ENCODE assay signal across 26 cellular contexts in genomic region chr6:6682225-6682624, GRCh38.
DNase-seq lines count a peak whose midpoint lies in the region; ATAC-seq, FAIRE-seq and TF ChIP-seq lines count a peak whose summit lies in the region.
"Had no signal": no experiment of that assay in that cellular context is flagged by ENCODE, and none has a peak within 500 bp of the region (broad histone marks: within the 10 kb centered on the region; RNA-seq: fewer than 3 reads in every experiment).

No MANE protein-coding gene starts in this region.

- WGBS in small intestine, 3 donors: 44 to 52% (median 49%) methylated on average over 3 of the region's 3 CpGs
- WGBS in smooth muscle cell (ENCODE audit: low lambda C conversion rate): 88% methylated on average over 3 of the region's 3 CpGs

- intact Hi-C loops in tibial artery (cut with DNase I; ENCODE audit: low total_unique reads): no loop called here

- peaks cover 5 to 49% of the 10 kb centered on the region in 2 donors for H3K27me3 Mint-ChIP-seq in effector memory CD8-positive, alpha-beta T cell
- H3K27me3 Mint-ChIP-seq: stimulated activated naive CD8-positive, alpha-beta T cell treated with anti-CD3 and anti-CD28 coated beads, Interleukin-15, Interleukin-2, amounts not matched to agents 100 ng/mL and 50 ng/mL, for 24 hours had no signal

- H3K36me3 Mint-ChIP-seq in effector memory CD8-positive, alpha-beta T cell (ENCODE audit: insufficient read depth): no peaks in the 10 kb centered on the region
- H3K36me3 Mint-ChIP-seq: naive thymus-derived CD8-positive, alpha-beta T cell had no signal

- no peak overlapping the region for H3K4me3 ChIP-seq in BLaER1 treated with 17β-estradiol and CSF1 and Interleukin-3, amounts not matched to agents 10 nM and 100 nM
- H3K4me3 ChIP-seq in adipocyte (ENCODE audit: low read length) (no peak overlapping the region), small intestine (ENCODE audit: low read depth in 1 of 2, low read length in 2 of 2) (no peak overlapping the region), smooth muscle cell (no peak overlapping the region), tibial artery (no peak overlapping the region)
- H3K4me3 ChIP-seq: cardiac muscle cell, K562 had no signal

- no peaks in the 10 kb centered on the region for H3K9me3 Mint-ChIP-seq in effector memory CD8-positive, alpha-beta T cell
- H3K9me3 Mint-ChIP-seq: naive thymus-derived CD8-positive, alpha-beta T cell; stimulated activated naive CD8-positive, alpha-beta T cell treated with anti-CD3 and anti-CD28 coated beads, Interleukin-15, Interleukin-2, amounts not matched to agents 100 ng/mL and 50 ng/mL, for 24 hours had no signal

- 0 out of 22 replicates have a peak overlapping the region, but pooled peaks of 1 of the 11 experiments have one; percentile 7 for H3K9ac ChIP-seq in BLaER1 treated with 17β-estradiol and CSF1 and Interleukin-3, amounts not matched to agents 10 nM and 100 nM
- peak overlapping the region; percentile 18 for H3K9ac ChIP-seq in adipocyte (ENCODE audit: low read length)
- no peak overlapping the region for H3K9ac ChIP-seq in smooth muscle cell (ENCODE audit: low read depth)
- H3K9ac ChIP-seq: SK-N-SH had no signal

- no peaks in the 10 kb centered on the region for H3K27me3 ChIP-seq in BLaER1 treated with 17β-estradiol and CSF1 and Interleukin-3, amounts not matched to agents 10 nM and 100 nM
- H3K27me3 ChIP-seq in adipocyte (replicated peaks; ENCODE audit: control insufficient read depth, insufficient read depth, low read length): no peaks in the 10 kb centered on the region
- H3K27me3 ChIP-seq in small intestine (ENCODE audit: control insufficient read depth in 2 of 2, insufficient read depth in 2 of 2, low read length in 2 of 2): peaks cover 0 to 2% of the 10 kb centered on the region in 2 donors
- no peaks in the 10 kb centered on the region for H3K27me3 ChIP-seq in smooth muscle cell (ENCODE audit: low read depth)
- H3K27me3 ChIP-seq in tibial artery: peaks cover 0 to 12% of the 10 kb centered on the region in 2 donors
- H3K27me3 ChIP-seq: cardiac muscle cell had no signal

- TF ChIP-seq CTCF in smooth muscle cell (IDR thresholded peaks at IDR 0.05; ENCODE audit: borderline replicate concordance, insufficient read depth, poor library complexity, severe bottlenecking) (no peak), tibial artery (IDR thresholded peaks at IDR 0.05) (no peak)

- no peaks in the 10 kb centered on the region for H4K20me1 ChIP-seq in BLaER1 treated with 17β-estradiol and CSF1 and Interleukin-3, amounts not matched to agents 10 nM and 100 nM
- no peaks in the 10 kb centered on the region for H4K20me1 ChIP-seq in smooth muscle cell (ENCODE audit: low read depth)

- H3F3A ChIP-seq in smooth muscle cell (ENCODE audit: low read depth): no peaks in the 10 kb centered on the region

- peak overlapping the region in 6 of 11 experiments; percentile 9 to 82 (median 64); a peak in 10 of 22 replicates for H3K4me2 ChIP-seq in BLaER1 treated with 17β-estradiol and CSF1 and Interleukin-3, amounts not matched to agents 10 nM and 100 nM
- H3K4me2 ChIP-seq in smooth muscle cell: no peak overlapping the region
- H3K4me2 ChIP-seq: SK-N-SH had no signal

- H3K27ac ChIP-seq in BLaER1 treated with 17β-estradiol and CSF1 and Interleukin-3, amounts not matched to agents 10 nM and 100 nM: peak overlapping the region in 3 of 11 experiments; percentile 18 to 43 (median 29); a peak in 3 of 22 replicates
- peak overlapping the region; percentile 54 to 69 for H3K27ac ChIP-seq in small intestine (ENCODE audit: low read depth in 1 of 2, low read length in 1 of 2)
- no peak overlapping the region for H3K27ac ChIP-seq in smooth muscle cell (ENCODE audit: low read depth)
- H3K27ac ChIP-seq in tibial artery: no peak overlapping the region
- H3K27ac ChIP-seq: cardiac muscle cell had no signal

- FAIRE-seq in small intestine (lab: Jason Lieb, UNC): no peak
- FAIRE-seq: endothelial cell of umbilical vein, K562, RCC 7860 had no signal

- H3K4me1 ChIP-seq in BLaER1 treated with 17β-estradiol and CSF1 and Interleukin-3, amounts not matched to agents 10 nM and 100 nM: peaks cover 41 to 92% (median 60%) of the 10 kb centered on the region in 10 experiments
- H3K4me1 ChIP-seq in adipocyte (ENCODE audit: control insufficient read depth, insufficient read depth, low read length) (peaks cover 21% of the 10 kb centered on the region), small intestine (ENCODE audit: control insufficient read depth in 2 of 2, insufficient read depth in 1 of 2, low read depth in 1 of 2, low read length in 1 of 2) (peaks cover 4 to 15% of the 10 kb centered on the region in 2 donors), smooth muscle cell (ENCODE audit: low read depth) (peaks cover under 1% of the 10 kb centered on the region), tibial artery (peaks cover 0 to 5% (median 2%) of the 10 kb centered on the region in 4 donors)

- no peaks in the 10 kb centered on the region for H3K36me3 ChIP-seq in BLaER1 treated with 17β-estradiol and CSF1 and Interleukin-3, amounts not matched to agents 10 nM and 100 nM
- H3K36me3 ChIP-seq in adipocyte (ENCODE audit: control insufficient read depth, insufficient read depth, low read length, severe bottlenecking) (no peaks in the 10 kb centered on the region), small intestine (ENCODE audit: control insufficient read depth in 2 of 2, insufficient read depth in 2 of 2, low read length in 2 of 2) (no peaks in the 10 kb centered on the region), smooth muscle cell (ENCODE audit: low read depth) (no peaks in the 10 kb centered on the region), tibial artery (no peaks in the 10 kb centered on the region)
- H3K36me3 ChIP-seq: cardiac muscle cell had no signal

- no peak overlapping the region for H3K4me3 Mint-ChIP-seq in effector memory CD8-positive, alpha-beta T cell
- H3K4me3 Mint-ChIP-seq: naive thymus-derived CD8-positive, alpha-beta T cell; stimulated activated naive CD8-positive, alpha-beta T cell treated with anti-CD3 and anti-CD28 coated beads, Interleukin-15, Interleukin-2, amounts not matched to agents 100 ng/mL and 50 ng/mL, for 24 hours; T-helper 17 cell had no signal

- H3K27ac Mint-ChIP-seq in effector memory CD8-positive, alpha-beta T cell: no peak overlapping the region
- H3K27ac Mint-ChIP-seq: stimulated activated naive CD8-positive, alpha-beta T cell treated with anti-CD3 and anti-CD28 coated beads, Interleukin-15, Interleukin-2, amounts not matched to agents 100 ng/mL and 50 ng/mL, for 24 hours; T-helper 17 cell had no signal

- H3K9me3 ChIP-seq in BLaER1 treated with 17β-estradiol and CSF1 and Interleukin-3, amounts not matched to agents 10 nM and 100 nM (replicated peaks in 1 of 11): peaks cover 0 to 7% (median 0%) of the 10 kb centered on the region in 11 experiments; a peak in 2 of 22 replicates
- H3K9me3 ChIP-seq in adipocyte (ENCODE audit: control insufficient read depth, low read length) (no peaks in the 10 kb centered on the region), small intestine (ENCODE audit: control insufficient read depth, low read depth) (no peaks in the 10 kb centered on the region), smooth muscle cell (replicated peaks; ENCODE audit: low read depth) (no peaks in the 10 kb centered on the region), tibial artery (no peaks in the 10 kb centered on the region)
- H3K9me3 ChIP-seq: SK-N-SH had no signal

- no peak for DNase-seq in adipocyte (ENCODE audit: low read depth)
- DNase-seq in kidney tubule cell (ENCODE audit: low spot score): peak; percentile 22
- no peak for DNase-seq in small intestine
- DNase-seq in smooth muscle cell (lab: John Stamatoyannopoulos, UW; ENCODE audit: unreplicated experiment): no peak
- no peak for DNase-seq in effector memory CD8-positive, alpha-beta T cell
- no peak for DNase-seq in tibial artery
- DNase-seq: ACHN; activated CD4-positive, alpha-beta T cell treated with anti-CD3 and anti-CD28 coated beads for 4 hours; activated naive CD4-positive, alpha-beta T cell; activated T-cell treated with anti-CD3 and anti-CD28 coated beads, Interleukin-2, amount 50 U/mL, for 48 hours; COR-L47; DMS79; head of caudate nucleus; left colon; MM.1S; naive thymus-derived CD8-positive, alpha-beta T cell; NCI-H526; retina; SK-N-SH; T-helper 17 cell had no signal

- peaks cover 4 to 8% of the 10 kb centered on the region in 2 donors for H3K4me1 Mint-ChIP-seq in effector memory CD8-positive, alpha-beta T cell (ENCODE audit: low read depth in 2 of 2)

- H3K79me2 ChIP-seq in smooth muscle cell (ENCODE audit: low read depth): no peaks in the 10 kb centered on the region

- H2AFZ ChIP-seq in smooth muscle cell (ENCODE audit: low read depth): no peak overlapping the region

- no peak for ATAC-seq in effector memory CD8-positive, alpha-beta T cell (replicated peaks)
- ATAC-seq: K562; left colon; naive thymus-derived CD8-positive, alpha-beta T cell; T-helper 17 cell had no signal

Comparison
In these comparisons a context has a peak if more than half of its experiments do, and no peak if none do; other contexts are left out.
1. H3K27ac ChIP-seq: peak in small intestine (2 of 2); none in smooth muscle cell (single experiment) and tibial artery (0 of 2).